ENCODE assay signal across 9 cellular contexts in the genomic region with DNA sequence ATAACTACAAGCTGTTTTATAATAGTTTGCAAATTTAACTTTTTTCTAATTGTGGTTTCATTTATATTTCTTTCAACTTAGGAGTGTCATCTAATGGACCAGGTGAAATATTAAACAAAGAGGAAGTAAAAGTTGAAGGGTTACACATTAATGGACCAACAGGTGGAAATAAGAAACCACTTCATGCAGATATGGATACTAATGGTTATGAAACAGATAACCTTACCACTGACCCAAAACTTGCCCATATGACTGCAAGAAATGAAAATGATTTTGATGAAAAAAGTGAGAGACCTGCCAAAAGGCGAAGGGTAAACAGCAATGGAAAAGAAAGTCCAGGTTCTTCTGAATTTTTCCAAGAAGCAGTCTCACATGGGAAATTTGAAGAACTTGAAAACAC. TPM values are rescaled to one million over a fixed set of nuclear protein-coding genes. Genes with fewer than 3 reads are reported as not detected.
DNase-seq lines count a peak whose midpoint lies in the region; ATAC-seq and TF ChIP-seq lines count a peak whose summit lies in the region.
"Had no signal": no experiment of that assay in that cellular context is flagged by ENCODE, and none has a peak within 500 bp of the region (broad histone marks: within the 10 kb centered on the region; RNA-seq: fewer than 3 reads in every experiment).

No MANE protein-coding gene starts in this region.

- H2AK5ac ChIP-seq in neuronal stem cell (ENCODE audit: low read depth, low read length), result no peak overlapping the region

- H3K18ac ChIP-seq in neuronal stem cell (ENCODE audit: low read length), result no peak overlapping the region

- no peak overlapping the region for H4K91ac ChIP-seq in neuronal stem cell (ENCODE audit: low read depth, low read length, poor library complexity)

- DNase-seq in ascending aorta (ENCODE audit: low spot score in 2 of 2) (no peak), neuronal stem cell (ENCODE audit: low spot score) (no peak), AG08396 (ENCODE audit: low spot score) (no peak)
- DNase-seq: activated gamma-delta T cell treated with Interleukin-2 at 50 U/mL for 16 hours had no signal

- no peak overlapping the region for H2BK5ac ChIP-seq in neuronal stem cell (ENCODE audit: low read length)

- no CpG with 5 or more reads among the region's 1 CpG for WGBS in neuronal stem cell (ENCODE audit: extremely low coverage in 2 of 2, insufficient read length in 2 of 2, insufficient replicate concordance in 1 of 2), 2 donors

- no peaks in the 10 kb centered on the region for H3K79me1 ChIP-seq in neuronal stem cell (ENCODE audit: low read depth, low read length)

- H3K23ac ChIP-seq in neuronal stem cell (ENCODE audit: low read depth, low read length, poor library complexity), result no peak overlapping the region

- no peak overlapping the region for H2AFZ ChIP-seq in neuronal stem cell (ENCODE audit: low read length)

- H4K8ac ChIP-seq in neuronal stem cell (ENCODE audit: low read depth, low read length), result no peak overlapping the region

- no peak for TF ChIP-seq CTCF in neutrophil (IDR thresholded peaks at IDR 0.05)
- TF ChIP-seq CTCF in ascending aorta (IDR thresholded peaks at IDR 0.05), result no peak

- H3K4me1 ChIP-seq in neutrophil (ENCODE audit: control insufficient read depth in 1 of 2, insufficient read depth in 1 of 2, low read depth in 1 of 2, low read length in 1 of 2) (peaks cover 3 to 5% of the 10 kb centered on the region in 2 experiments), ascending aorta (peaks cover 0 to 3% of the 10 kb centered on the region in 2 donors), neuronal stem cell (ENCODE audit: control insufficient read depth in 2 of 2, insufficient read depth in 1 of 2, low read depth in 1 of 2, low read length in 2 of 2) (no peaks in the 10 kb centered on the region)

- H3K9me3 ChIP-seq in neutrophil (no peaks in the 10 kb centered on the region), ascending aorta (no peaks in the 10 kb centered on the region), neuronal stem cell (replicated peaks in 1 of 2; ENCODE audit: control insufficient read depth in 2 of 2, insufficient read depth in 1 of 2, low read depth in 1 of 2, low read length in 2 of 2) (no peaks in the 10 kb centered on the region)

- peak overlapping the region; percentile 27 for H3K27ac ChIP-seq in neutrophil
- H3K27ac ChIP-seq in ascending aorta, result no peak overlapping the region
- H3K27ac ChIP-seq in neuronal stem cell (replicated peaks; ENCODE audit: low read length), result no peak overlapping the region
- H3K27ac ChIP-seq: RWPE1 had no signal

- intact Hi-C loops in ascending aorta (cut with DNase I), result no loop called here

- H3K4me2 ChIP-seq in neuronal stem cell (ENCODE audit: insufficient read depth, low read length, poor library complexity, severe bottlenecking), result no peak overlapping the region

- H3K4me3 ChIP-seq in neutrophil (ENCODE audit: low read depth in 1 of 2, low read length in 1 of 2) (no peak overlapping the region), ascending aorta (no peak overlapping the region), neuronal stem cell (ENCODE audit: low read length in 2 of 2) (no peak overlapping the region)

- H2BK15ac ChIP-seq in neuronal stem cell (ENCODE audit: low read length), result no peak overlapping the region

- no peak overlapping the region for H3K4ac ChIP-seq in neuronal stem cell (ENCODE audit: low read length)

- no peak overlapping the region for H2BK120ac ChIP-seq in neuronal stem cell (ENCODE audit: low read depth, low read length)

- no peaks in the 10 kb centered on the region for H3K27me3 ChIP-seq in neutrophil
- no peaks in the 10 kb centered on the region for H3K27me3 ChIP-seq in ascending aorta
- no peaks in the 10 kb centered on the region for H3K27me3 ChIP-seq in neuronal stem cell (ENCODE audit: control insufficient read depth in 3 of 3, insufficient read depth in 3 of 3, low read depth in 1 of 3, low read length in 3 of 3)

- no peak overlapping the region for H2BK12ac ChIP-seq in neuronal stem cell (ENCODE audit: low read length)

- ATAC-seq in GM18868 (IDR thresholded peaks at IDR 0.05; ENCODE audit: unreplicated experiment) (peak; percentile 87), GM21717 (IDR thresholded peaks at IDR 0.05; ENCODE audit: unreplicated experiment) (peak; percentile 91), HG03442 (IDR thresholded peaks at IDR 0.05; ENCODE audit: unreplicated experiment) (peak; percentile 92)

- no peak overlapping the region for H3K14ac ChIP-seq in neuronal stem cell (ENCODE audit: low read length)

- H3K36me3 ChIP-seq in neutrophil (peaks cover 97% of the 10 kb centered on the region), ascending aorta (peaks cover 26 to 60% of the 10 kb centered on the region in 2 donors), neuronal stem cell (replicated peaks in 1 of 2; ENCODE audit: control insufficient read depth in 2 of 2, insufficient read depth in 2 of 2, low read length in 2 of 2) (peaks cover 9 to 100% of the 10 kb centered on the region in 2 donors)

- no peak overlapping the region for H3K9ac ChIP-seq in neuronal stem cell (ENCODE audit: low read depth, low read length, poor library complexity)

RNA-seq across cellular contexts. Expression of a gene that starts 59.7 kb away (rescaled TPM):
- 18.4 TPM for total RNA-seq in ascending aorta
- polyA plus RNA-seq in neuronal stem cell (2013, experiment 1 of 2), result 18.3 TPM
- polyA plus RNA-seq in neuronal stem cell (2013, experiment 2 of 2), result 19.2 TPM

RNA-seq across cellular contexts. Expression of a gene that starts 59.8 kb away (rescaled TPM):
- total RNA-seq in ascending aorta, result not detected
- polyA plus RNA-seq in neuronal stem cell (2013, experiment 1 of 2), result 6.9 TPM
- 9.4 TPM for polyA plus RNA-seq in neuronal stem cell (2013, experiment 2 of 2)
